ENCODE assay signal across 8 cellular contexts in genomic region chr11:78078218-78079167, GRCh38. TPM values are rescaled to one million over a fixed set of nuclear protein-coding genes. Genes with fewer than 3 reads are reported as not detected.
A peak's percentile ranks its signal among the peaks of the same experiment; 100 is the strongest.
DNase-seq lines count a peak whose midpoint lies in the region; ATAC-seq, FAIRE-seq and TF ChIP-seq lines count a peak whose summit lies in the region.

No MANE protein-coding gene starts in this region.

- H3K4me1 ChIP-seq in keratinocyte (ENCODE audit: control insufficient read depth, extremely low read depth, insufficient read depth, low read length) (peaks cover 14% of the 10 kb centered on the region), subcutaneous abdominal adipose tissue (ENCODE audit: control insufficient read depth in 5 of 5, insufficient read depth in 5 of 5, low read length in 5 of 5) (peaks cover 9 to 49% (median 43%) of the 10 kb centered on the region in 5 donors)

- peak overlapping the region; percentile 61 to 95 (median 93) for H3K4me3 ChIP-seq in keratinocyte (ENCODE audit: control insufficient read depth in 2 of 3, extremely low read depth in 1 of 3, insufficient read depth in 2 of 3, low read depth in 1 of 3, low read length in 3 of 3)
- H3K4me3 ChIP-seq in subcutaneous abdominal adipose tissue (ENCODE audit: low read depth in 1 of 5, low read length in 5 of 5), result peak overlapping the region; percentile 67 to 98 (median 88)

- peaks cover 15% of the 10 kb centered on the region for H3K36me3 Mint-ChIP-seq in activated CD8-positive, alpha-beta T cell treated with anti-CD3 and anti-CD28 coated beads for 36 hours (ENCODE audit: low read depth)

- H3K27me3 ChIP-seq in keratinocyte (ENCODE audit: control insufficient read depth, extremely low read depth, insufficient read depth, low read length) (no peaks in the 10 kb centered on the region), subcutaneous abdominal adipose tissue (ENCODE audit: control insufficient read depth in 5 of 5, insufficient read depth in 4 of 5, low read length in 5 of 5) (no peaks in the 10 kb centered on the region)

- H3K27ac ChIP-seq in keratinocyte (ENCODE audit: control insufficient read depth, insufficient read depth, low read length), result peak overlapping the region; percentile 87
- peak overlapping the region; percentile 94 for H3K27ac ChIP-seq in subcutaneous abdominal adipose tissue (ENCODE audit: low read depth, low read length)

- peaks cover 7% of the 10 kb centered on the region for H3K9me1 ChIP-seq in keratinocyte (ENCODE audit: control insufficient read depth, extremely low read depth, insufficient read depth, low read length)

- in situ Hi-C loops in GM13977 (cut with MboI; ENCODE audit: low pct_unique_long_range_greater_than_20kb, low sequenced_read_pairs, unreplicated experiment), result no loop called here

- dilution Hi-C loops in keratinocyte (cut with MboI; ENCODE audit: extremely low pct_ligation_motif_present, low sequenced_read_pairs), result no loop called here

- no peaks in the 10 kb centered on the region for H3K27me3 Mint-ChIP-seq in activated CD8-positive, alpha-beta T cell treated with anti-CD3 and anti-CD28 coated beads for 36 hours

- peak overlapping the region; percentile 88 for H3K27ac Mint-ChIP-seq in activated CD8-positive, alpha-beta T cell treated with anti-CD3 and anti-CD28 coated beads for 36 hours

- intact Hi-C loops in activated CD8-positive, alpha-beta T cell treated with anti-CD3 and anti-CD28 coated beads for 36 hours (cut with micrococcal nuclease), result loop anchor here (2.0 kb wide), 1 partner anchor 124 kb away; no protein-coding TSS in a partner anchor

- H3K36me3 ChIP-seq in keratinocyte (ENCODE audit: control insufficient read depth in 2 of 2, extremely low read depth in 1 of 2, insufficient read depth in 2 of 2, low read length in 2 of 2), result peaks cover 2 to 5% of the 10 kb centered on the region in 2 experiments
- H3K36me3 ChIP-seq in subcutaneous abdominal adipose tissue (ENCODE audit: control insufficient read depth in 5 of 5, insufficient read depth in 5 of 5, low read length in 5 of 5), result no peaks in the 10 kb centered on the region

- ATAC-seq in activated CD8-positive, alpha-beta T cell treated with anti-CD3 and anti-CD28 coated beads for 36 hours, result no peak

- H3K9me3 Mint-ChIP-seq in activated CD8-positive, alpha-beta T cell treated with anti-CD3 and anti-CD28 coated beads for 36 hours, result no peaks in the 10 kb centered on the region

- TF ChIP-seq POLR2A in GM12892 (IDR thresholded peaks at IDR 0.05; ENCODE audit: low read depth, low read length), result no peak

- H3K9me3 ChIP-seq in keratinocyte (ENCODE audit: control insufficient read depth, low read depth, low read length), result no peaks in the 10 kb centered on the region
- H3K9me3 ChIP-seq in subcutaneous abdominal adipose tissue (ENCODE audit: control insufficient read depth in 5 of 5, low read length in 5 of 5), result no peaks in the 10 kb centered on the region

- no peak overlapping the region for H2AFZ ChIP-seq in keratinocyte (ENCODE audit: control insufficient read depth, low read length)

- H3K4me2 ChIP-seq in keratinocyte (ENCODE audit: control insufficient read depth, extremely low read depth, insufficient read depth, low read depth, low read length), result peak overlapping the region; percentile 82

- peaks cover 45% of the 10 kb centered on the region for H3K4me1 Mint-ChIP-seq in activated CD8-positive, alpha-beta T cell treated with anti-CD3 and anti-CD28 coated beads for 36 hours (ENCODE audit: low read depth)

- peak overlapping the region; percentile 88 for H3K9ac ChIP-seq in keratinocyte (ENCODE audit: control insufficient read depth, extremely low read depth, insufficient read depth, low read length)
- peak overlapping the region; percentile 79 to 98 (median 92) for H3K9ac ChIP-seq in subcutaneous abdominal adipose tissue (ENCODE audit: low read length in 5 of 5)

- FAIRE-seq in keratinocyte (lab: Jason Lieb, UNC) (no peak), GM12892 (lab: Jason Lieb, UNC) (no peak)

- H4K20me1 ChIP-seq in keratinocyte (ENCODE audit: control insufficient read depth, extremely low read depth, insufficient read depth, low read length), result peaks cover 5% of the 10 kb centered on the region

- DNase-seq in SIG-M5 treated with dmso at 0.1 percent for 504 hours (lab: John Stamatoyannopoulos, UW; ENCODE audit: unreplicated experiment) (peak; percentile 24), SIG-M5 (lab: John Stamatoyannopoulos, UW) (no peak), keratinocyte (ENCODE audit: low read depth, low spot score) (no peak), GM13977 (ENCODE audit: low spot score) (no peak), GM12892 (ENCODE audit: insufficient read length) (no peak)
- DNase-seq in activated CD8-positive, alpha-beta T cell treated with anti-CD3 and anti-CD28 coated beads for 36 hours, result no peak
- DNase-seq in stimulated activated CD4-positive, alpha-beta T cell treated with anti-CD3 and anti-CD28 coated beads, Interleukin-4, amount 100 ng/mL, for 1 hour, result no peak

- peaks cover 59% of the 10 kb centered on the region for H3K79me2 ChIP-seq in keratinocyte (ENCODE audit: control insufficient read depth, insufficient read depth, low read length)

- POLR2A ChIA-PET in activated CD8-positive, alpha-beta T cell treated with anti-CD3 and anti-CD28 coated beads for 36 hours (lab: Charles Lee), result interaction anchor here (0.7 to 3.3 kb wide), 9 partner anchors 9 to 124 kb away, joined by 3 to 15 read pairs (median 4); partner anchors contain the start of genes ALG8, KCTD21 and USP35

- CTCF ChIA-PET in activated CD8-positive, alpha-beta T cell treated with anti-CD3 and anti-CD28 coated beads for 36 hours (lab: Charles Lee), result interaction anchor here (1.0 to 1.7 kb wide), 7 partner anchors 9 to 486 kb away, joined by 3 to 9 read pairs (median 6); no protein-coding TSS in a partner anchor

- H3K4me3 Mint-ChIP-seq in activated CD8-positive, alpha-beta T cell treated with anti-CD3 and anti-CD28 coated beads for 36 hours, result peak overlapping the region; percentile 91

- no peak for TF ChIP-seq CTCF in activated CD8-positive, alpha-beta T cell treated with anti-CD3 and anti-CD28 coated beads for 36 hours (IDR thresholded peaks at IDR 0.05)
- no peak for TF ChIP-seq CTCF in keratinocyte (optimal IDR thresholded peaks at IDR 0.05 in 1 of 3, IDR thresholded peaks at IDR 0.05 in 1 of 3, conservative IDR thresholded peaks at IDR 0.05 in 1 of 3; ENCODE audit: extremely low read depth in 1 of 3, insufficient read depth in 2 of 3, low read length in 3 of 3)
- TF ChIP-seq CTCF in GM13977 (IDR thresholded peaks at IDR 0.05; ENCODE audit: extremely low read depth, insufficient read depth, missing control alignments), result no peak

RNA-seq across cellular contexts. Expression of gene NDUFC2, which starts 1.2 kb away (rescaled TPM):
- total RNA-seq in activated CD8-positive, alpha-beta T cell treated with anti-CD3 and anti-CD28 coated beads for 36 hours, result 100 to 1,000 TPM; 169 to 179 TPM
- polyA plus RNA-seq in keratinocyte, result 132 to 150 TPM (median 150 TPM) in 3 replicates
- polyA plus RNA-seq in keratinocyte (2011; ENCODE audit: low read depth), result 76.5 TPM
- 65.1 and 160 TPM in 2 replicates for polyA plus RNA-seq in keratinocyte (2011; cell fraction: cytosol; rRNA removed)
- 49.4 and 54.7 TPM in 2 replicates for polyA plus RNA-seq in keratinocyte (2011; cell fraction: nucleus; rRNA removed)
- 205 and 379 TPM in 2 replicates for polyA plus RNA-seq in keratinocyte (2012; ENCODE audit: low replicate concordance)
- 22.9 to 58.9 TPM (median 39.1 TPM) in 3 replicates for polyA minus RNA-seq in keratinocyte
- polyA minus RNA-seq in keratinocyte (2011; cell fraction: cytosol; rRNA and poly(A)+ RNA removed), result 133 TPM
- polyA minus RNA-seq in keratinocyte (2011; cell fraction: nucleus; rRNA and poly(A)+ RNA removed), result 28.2 and 34.4 TPM in 2 replicates
- polyA plus RNA-seq in GM12892 (2012; ENCODE audit: missing spikeins), result 84.8 TPM

RNA-seq across cellular contexts. Expression of gene THRSP, which starts 14.8 kb away (rescaled TPM):
- total RNA-seq in activated CD8-positive, alpha-beta T cell treated with anti-CD3 and anti-CD28 coated beads for 36 hours, result not detected
- not detected in 3 replicates for polyA plus RNA-seq in keratinocyte
- polyA plus RNA-seq in keratinocyte (2011; ENCODE audit: low read depth), result not detected
- polyA plus RNA-seq in keratinocyte (2011; cell fraction: cytosol; rRNA removed), result not detected in 2 replicates
- polyA plus RNA-seq in keratinocyte (2011; cell fraction: nucleus; rRNA removed), result not detected in 2 replicates
- not detected in 2 replicates for polyA plus RNA-seq in keratinocyte (2012; ENCODE audit: low replicate concordance)
- polyA minus RNA-seq in keratinocyte, result not detected in 3 replicates
- not detected for polyA minus RNA-seq in keratinocyte (2011; cell fraction: cytosol; rRNA and poly(A)+ RNA removed)
- polyA minus RNA-seq in keratinocyte (2011; cell fraction: nucleus; rRNA and poly(A)+ RNA removed), result not detected in 2 replicates
- polyA plus RNA-seq in GM12892 (2012; ENCODE audit: missing spikeins), result not detected

RNA-seq across cellular contexts. Expression of gene KCTD14, which starts 55.4 kb away (rescaled TPM):
- under 1 TPM in 1 of 2 experiments, not detected in 1; 0.16 TPM for total RNA-seq in activated CD8-positive, alpha-beta T cell treated with anti-CD3 and anti-CD28 coated beads for 36 hours
- polyA plus RNA-seq in keratinocyte, result 0.81 to 3.4 TPM (median 2.1 TPM) in 3 replicates
- polyA plus RNA-seq in keratinocyte (2011; ENCODE audit: low read depth), result 0.60 TPM
- polyA plus RNA-seq in keratinocyte (2011; cell fraction: cytosol; rRNA removed), result 1.0 and 1.6 TPM in 2 replicates
- polyA plus RNA-seq in keratinocyte (2011; cell fraction: nucleus; rRNA removed), result 0.50 and 0.69 TPM in 2 replicates
- 0.52 and 2.6 TPM in 2 replicates for polyA plus RNA-seq in keratinocyte (2012; ENCODE audit: low replicate concordance)
- polyA minus RNA-seq in keratinocyte, result 0.69 to 4.9 TPM (median 1.5 TPM) in 3 replicates
- polyA minus RNA-seq in keratinocyte (2011; cell fraction: cytosol; rRNA and poly(A)+ RNA removed), result 1.3 TPM
- polyA minus RNA-seq in keratinocyte (2011; cell fraction: nucleus; rRNA and poly(A)+ RNA removed), result 0.32 and 0.47 TPM in 2 replicates
- 0.19 TPM for polyA plus RNA-seq in GM12892 (2012; ENCODE audit: missing spikeins)
